In genomic region chr13:39232999-39233398, GRCh38 we compare ENCODE assay signal across 1 cellular context.
TF ChIP-seq lines count a peak whose summit lies in the region.

No MANE protein-coding gene starts in this region.

TF ChIP-seq in HepG2, 621 proteins besides CTCF, POLR2A, EP300 and RAD21 (continued from another document):
- no peak for TF ChIP-seq GPBP1L1 (CRISPR knock-in tag; IDR thresholded peaks at IDR 0.05)
- no peak for TF ChIP-seq TCF12 (IDR thresholded peaks at IDR 0.05)
- no peak for TF ChIP-seq TCF12 (CRISPR knock-in tag; IDR thresholded peaks at IDR 0.05)
- TF ChIP-seq SIX4 (CRISPR knock-in tag; IDR thresholded peaks at IDR 0.05) = no peak
- TF ChIP-seq PAF1 (CRISPR knock-in tag; IDR thresholded peaks at IDR 0.05) = no peak
- no peak for TF ChIP-seq ZNF512B (CRISPR knock-in tag; IDR thresholded peaks at IDR 0.05; ENCODE audit: borderline replicate concordance)
- no peak for TF ChIP-seq IKZF1 (IDR thresholded peaks at IDR 0.05)
- no peak for TF ChIP-seq ZNF513 (CRISPR knock-in tag; conservative IDR thresholded peaks at IDR 0.05)
- no peak for TF ChIP-seq TSC22D2 (CRISPR knock-in tag; IDR thresholded peaks at IDR 0.05; ENCODE audit: borderline replicate concordance)
- no peak for TF ChIP-seq RNF2 (conservative IDR thresholded peaks at IDR 0.05; ENCODE audit: low read depth)
- no peak for TF ChIP-seq HOXD1 (CRISPR knock-in tag; IDR thresholded peaks at IDR 0.05)
- no peak for TF ChIP-seq ATF4 (CRISPR knock-in tag; IDR thresholded peaks at IDR 0.05)
